ENCODE assay signal across 17 cellular contexts in genomic region chr3:53566450-53567145, GRCh38.
"Had no signal": no experiment of that assay in that cellular context is flagged by ENCODE, and none has a peak within 500 bp of the region (broad histone marks: within the 10 kb centered on the region; RNA-seq: fewer than 3 reads in every experiment).

No MANE protein-coding gene starts in this region.

- H3K9me3 ChIP-seq: body of pancreas, gastrocnemius medialis, heart left ventricle, pancreas, thoracic aorta had no signal

- H3K4me3 Mint-ChIP-seq: activated naive CD8-positive, alpha-beta T cell; naive B cell; stimulated activated effector memory CD8-positive, alpha-beta T cell treated with anti-CD3 and anti-CD28 coated beads, Interleukin-12 subunit alpha, Interleukin-12 subunit beta, amount 100 ng/mL, for 72 hours had no signal

- H3K36me3 ChIP-seq: gastrocnemius medialis, heart left ventricle, pancreas, thoracic aorta had no signal

- H3K9me3 Mint-ChIP-seq: naive B cell; stimulated activated effector memory CD8-positive, alpha-beta T cell treated with anti-CD3 and anti-CD28 coated beads, Interleukin-12 subunit alpha, Interleukin-12 subunit beta, amount 100 ng/mL, for 72 hours had no signal

- ATAC-seq: body of pancreas; gastrocnemius medialis; heart left ventricle; left cardiac atrium; stimulated activated effector memory CD8-positive, alpha-beta T cell treated with anti-CD3 and anti-CD28 coated beads, Interleukin-12 subunit alpha, Interleukin-12 subunit beta, amount 100 ng/mL, for 72 hours had no signal

- DNase-seq: activated CD4-positive, alpha-beta T cell treated with anti-CD3 and anti-CD28 coated beads, Interleukin-2, amount 50 U/mL, for 1 hour; activated CD8-positive, alpha-beta memory T cell treated with anti-CD3 and anti-CD28 coated beads for 24 hours; activated gamma-delta T cell treated with Interleukin-2 at 50 U/mL for 16 hours; amygdala; body of pancreas; effector memory CD4-positive, alpha-beta T cell; gastrocnemius medialis; heart left ventricle; left cardiac atrium; naive B cell; pancreas; T-helper 2 cell had no signal

- H3K27ac Mint-ChIP-seq: activated naive CD8-positive, alpha-beta T cell; naive B cell; stimulated activated effector memory CD8-positive, alpha-beta T cell treated with anti-CD3 and anti-CD28 coated beads, Interleukin-12 subunit alpha, Interleukin-12 subunit beta, amount 100 ng/mL, for 72 hours had no signal

- H3K4me3 ChIP-seq: body of pancreas, gastrocnemius medialis, heart left ventricle, pancreas, thoracic aorta had no signal

- H3K36me3 Mint-ChIP-seq: activated naive CD8-positive, alpha-beta T cell; naive B cell; stimulated activated effector memory CD8-positive, alpha-beta T cell treated with anti-CD3 and anti-CD28 coated beads, Interleukin-12 subunit alpha, Interleukin-12 subunit beta, amount 100 ng/mL, for 72 hours had no signal

- H3K4me1 Mint-ChIP-seq: naive B cell; stimulated activated effector memory CD8-positive, alpha-beta T cell treated with anti-CD3 and anti-CD28 coated beads, Interleukin-12 subunit alpha, Interleukin-12 subunit beta, amount 100 ng/mL, for 72 hours had no signal

- H3K4me1 ChIP-seq: body of pancreas, gastrocnemius medialis, heart left ventricle, pancreas had no signal

- H3K27ac ChIP-seq: body of pancreas, gastrocnemius medialis, heart left ventricle, pancreas, thoracic aorta had no signal

- H3K27me3 ChIP-seq: body of pancreas, gastrocnemius medialis, pancreas had no signal

- FAIRE-seq: pancreas, TTC549, urothelium cell line had no signal
